Comparison of ENCODE assay signal across 8 cellular contexts in genomic region chr22:30947821-30948454, GRCh38. TPM values are rescaled to one million over a fixed set of nuclear protein-coding genes. Genes with fewer than 3 reads are reported as not detected.
DNase-seq lines count a peak whose midpoint lies in the region; ATAC-seq and TF ChIP-seq lines count a peak whose summit lies in the region.

No MANE protein-coding gene starts in this region.

- in situ Hi-C loops in mammary epithelial cell (cut with MboI; ENCODE audit: low sequenced_read_pairs in 2 of 2) (loop anchor here (5.0 to 10.0 kb wide), 2 partner anchors 139 to 207 kb away; no protein-coding TSS in a partner anchor), transverse colon (cut with MboI; ENCODE audit: low pct_ligation_motif_present in 1 of 4, low pct_unique_long_range_greater_than_20kb in 1 of 4, low sequenced_read_pairs in 3 of 4) (loop anchor here in 3 of 4 donors (10.0 kb wide), 1 partner anchor 137 kb away; the partner anchor contains the start of gene SMTN (in 3 of the 3))

- H3K27me3 ChIP-seq in MM.1S (replicated peaks; ENCODE audit: insufficient read depth, low read length) (no peaks in the 10 kb centered on the region), mammary epithelial cell (ENCODE audit: insufficient read depth, low read length) (no peaks in the 10 kb centered on the region), transverse colon (no peaks in the 10 kb centered on the region)

- H2AFZ ChIP-seq in MM.1S (ENCODE audit: low read length) = no peak overlapping the region
- H2AFZ ChIP-seq in mammary epithelial cell (ENCODE audit: low read depth, low read length) = peak overlapping the region; percentile 35

- H3F3A ChIP-seq in MM.1S (ENCODE audit: insufficient read depth, low read length) = no peaks in the 10 kb centered on the region

- H3K27ac ChIP-seq in MM.1S (ENCODE audit: low read length) (no peak overlapping the region), mammary epithelial cell (ENCODE audit: insufficient read depth, low read depth, low read length) (peak overlapping the region; percentile 78), transverse colon (peak overlapping the region; percentile 31 to 53 (median 44))

- peaks cover 47% of the 10 kb centered on the region for H3K36me3 Mint-ChIP-seq in stimulated activated effector memory CD8-positive, alpha-beta T cell treated with anti-CD3 and anti-CD28 coated beads, Interleukin-12 subunit alpha, Interleukin-12 subunit beta, amount 100 ng/mL, for 72 hours
- peaks cover 47% of the 10 kb centered on the region for H3K36me3 Mint-ChIP-seq in activated T-cell treated with anti-CD3 and anti-CD28 coated beads, Interleukin-2, amount 50 U/mL, for 24 hours (ENCODE audit: low read depth)

- peaks cover 33% of the 10 kb centered on the region for H3K4me1 Mint-ChIP-seq in stimulated activated effector memory CD8-positive, alpha-beta T cell treated with anti-CD3 and anti-CD28 coated beads, Interleukin-12 subunit alpha, Interleukin-12 subunit beta, amount 100 ng/mL, for 72 hours
- H3K4me1 Mint-ChIP-seq in activated T-cell treated with anti-CD3 and anti-CD28 coated beads, Interleukin-2, amount 50 U/mL, for 24 hours (ENCODE audit: low read depth) = peaks cover 61% of the 10 kb centered on the region

- dilution Hi-C loops in mammary epithelial cell (cut with HindIII; ENCODE audit: low sequenced_read_pairs) = no loop called here

- no peak overlapping the region for H3K4me3 Mint-ChIP-seq in stimulated activated effector memory CD8-positive, alpha-beta T cell treated with anti-CD3 and anti-CD28 coated beads, Interleukin-12 subunit alpha, Interleukin-12 subunit beta, amount 100 ng/mL, for 72 hours
- no peak overlapping the region for H3K4me3 Mint-ChIP-seq in activated T-cell treated with anti-CD3 and anti-CD28 coated beads, Interleukin-2, amount 50 U/mL, for 24 hours

- H3K4me1 ChIP-seq in MM.1S (ENCODE audit: low read length) (no peaks in the 10 kb centered on the region), mammary epithelial cell (ENCODE audit: insufficient read depth, low read length) (peaks cover 40% of the 10 kb centered on the region), transverse colon (peaks cover 0 to 16% (median 8%) of the 10 kb centered on the region in 4 donors)

- CTCF ChIA-PET in mammary epithelial cell (lab: Charles Lee; ENCODE audit: low non-redundant PET) = interaction anchor here (0.6 kb wide), 1 partner anchor 81 kb away, joined by 8 read pairs; no protein-coding TSS in a partner anchor

- H4K20me1 ChIP-seq in MM.1S (ENCODE audit: insufficient read depth, low read length) (no peaks in the 10 kb centered on the region), mammary epithelial cell (ENCODE audit: insufficient read depth, low read length) (no peaks in the 10 kb centered on the region)

- TF ChIP-seq EP300 in transverse colon (IDR thresholded peaks at IDR 0.05; ENCODE audit: low read depth) = no peak

- BruUV-seq in mammary epithelial cell (replicated peaks; lab: Mats Ljungman, UMichigan) = no TSS peak

- no peak overlapping the region for H3K27ac Mint-ChIP-seq in stimulated activated effector memory CD8-positive, alpha-beta T cell treated with anti-CD3 and anti-CD28 coated beads, Interleukin-12 subunit alpha, Interleukin-12 subunit beta, amount 100 ng/mL, for 72 hours
- H3K27ac Mint-ChIP-seq in activated T-cell treated with anti-CD3 and anti-CD28 coated beads, Interleukin-2, amount 50 U/mL, for 24 hours = no peak overlapping the region

- DNase-seq in GDM1 (lab: John Stamatoyannopoulos, UW) (peak; percentile 14), MM.1S (peak; percentile 15), mammary epithelial cell (peak; percentile 64), kidney tubule cell (ENCODE audit: low spot score) (peak; percentile 32), transverse colon (no peak)
- DNase-seq in stimulated activated effector memory CD8-positive, alpha-beta T cell treated with anti-CD3 and anti-CD28 coated beads, Interleukin-12 subunit alpha, Interleukin-12 subunit beta, amount 100 ng/mL, for 72 hours (ENCODE audit: low spot score in 2 of 2) = no peak
- DNase-seq in activated T-cell treated with anti-CD3 and anti-CD28 coated beads, Interleukin-2, amount 50 U/mL, for 24 hours = no peak

- H3K9ac ChIP-seq in MM.1S (ENCODE audit: low read length) (no peak overlapping the region), mammary epithelial cell (ENCODE audit: insufficient read depth, low read length) (peak overlapping the region; percentile 60)

- no peaks in the 10 kb centered on the region for H3K27me3 Mint-ChIP-seq in activated T-cell treated with anti-CD3 and anti-CD28 coated beads, Interleukin-2, amount 50 U/mL, for 24 hours

- no peaks in the 10 kb centered on the region for H3K9me3 Mint-ChIP-seq in stimulated activated effector memory CD8-positive, alpha-beta T cell treated with anti-CD3 and anti-CD28 coated beads, Interleukin-12 subunit alpha, Interleukin-12 subunit beta, amount 100 ng/mL, for 72 hours
- no peaks in the 10 kb centered on the region for H3K9me3 Mint-ChIP-seq in activated T-cell treated with anti-CD3 and anti-CD28 coated beads, Interleukin-2, amount 50 U/mL, for 24 hours

- H3K36me3 ChIP-seq in MM.1S (replicated peaks; ENCODE audit: insufficient read depth, low read length) (0 out of 2 replicates have a peak, but pooled peaks cover 2% of the 10 kb centered on the region), mammary epithelial cell (ENCODE audit: insufficient read depth, low read length) (peaks cover 6% of the 10 kb centered on the region), transverse colon (peaks cover 0 to 38% (median 16%) of the 10 kb centered on the region in 4 donors)

- H3K79me2 ChIP-seq in MM.1S (ENCODE audit: low read length) (no peaks in the 10 kb centered on the region), mammary epithelial cell (ENCODE audit: insufficient read depth, low read length) (no peaks in the 10 kb centered on the region)

- H3K9me3 ChIP-seq in MM.1S (replicated peaks; ENCODE audit: insufficient read depth, low read length) (no peaks in the 10 kb centered on the region), mammary epithelial cell (replicated peaks; ENCODE audit: insufficient read depth, low read length) (no peaks in the 10 kb centered on the region), transverse colon (no peaks in the 10 kb centered on the region)

- H3K4me3 ChIP-seq in MM.1S (ENCODE audit: low read length) (no peak overlapping the region), mammary epithelial cell (replicated peaks in 1 of 3; ENCODE audit: insufficient read depth in 1 of 3, low read depth in 2 of 3, low read length in 3 of 3) (no peak overlapping the region), transverse colon (no peak overlapping the region)

- intact Hi-C loops in mammary epithelial cell (cut with micrococcal nuclease) (loop anchor here (1.0 to 2.0 kb wide), 4 partner anchors 134 to 283 kb away; partner anchors contain the start of gene SELENOM), transverse colon (cut with DNase I; ENCODE audit: low total_unique reads) (loop anchor here (2.0 to 5.0 kb wide), 2 partner anchors 137 to 204 kb away; no protein-coding TSS in a partner anchor)

- 27% methylated on average over 2 of the region's 2 CpGs for WGBS in mammary epithelial cell (ENCODE audit: low coverage, missing lambda C conversion rate)
- 35 to 51% methylated on average over 2 of the region's 2 CpGs for WGBS in transverse colon (ENCODE audit: low coverage in 1 of 2), 2 donors

- no peak for ATAC-seq in GM18867 (IDR thresholded peaks at IDR 0.05; ENCODE audit: unreplicated experiment)
- no peak for ATAC-seq in stimulated activated effector memory CD8-positive, alpha-beta T cell treated with anti-CD3 and anti-CD28 coated beads, Interleukin-12 subunit alpha, Interleukin-12 subunit beta, amount 100 ng/mL, for 72 hours

- no peak overlapping the region for H3K4me2 ChIP-seq in MM.1S (ENCODE audit: low read depth, low read length)
- peak overlapping the region; percentile 41 for H3K4me2 ChIP-seq in mammary epithelial cell (ENCODE audit: insufficient read depth, low read depth, low read length)

- TF ChIP-seq POLR2A in transverse colon (IDR thresholded peaks at IDR 0.05) = no peak

- TF ChIP-seq CTCF in MM.1S (IDR thresholded peaks at IDR 0.05; ENCODE audit: low read length) = peak; percentile 44; the same call in 1 of the 2 replicates
- peak; percentile 60 to 70 for TF ChIP-seq CTCF in mammary epithelial cell (conservative IDR thresholded peaks at IDR 0.05 in 1 of 2, IDR thresholded peaks at IDR 0.05 in 1 of 2; ENCODE audit: extremely low read depth in 1 of 2, insufficient read depth in 1 of 2, low read depth in 1 of 2, low read length in 2 of 2)
- TF ChIP-seq CTCF in transverse colon (IDR thresholded peaks at IDR 0.05) = peak; percentile 52 to 71 (median 62)

- H3K9me2 ChIP-seq in MM.1S (replicated peaks; ENCODE audit: insufficient read depth, low read length) = no peaks in the 10 kb centered on the region

RNA-seq across cellular contexts. Expression of gene MORC2, which starts 20.6 kb away (rescaled TPM):
- total RNA-seq in mammary epithelial cell (10 to 100 TPM; 11.3 to 24.4 TPM), transverse colon (10 to 100 TPM; 11.9 to 23.9 (median 19.1) TPM)
- polyA plus RNA-seq in mammary epithelial cell = 7.0 TPM
- polyA minus RNA-seq in mammary epithelial cell = 48.5 TPM

RNA-seq across cellular contexts. Expression of gene TUG1, which starts 21.1 kb away (rescaled TPM):
- total RNA-seq in mammary epithelial cell (10 to 100 TPM; 63.3 to 68.0 TPM), transverse colon (100 to 1,000 TPM in 3 of 4 donors, 10 to 100 TPM in 1; 77.7 to 294 (median 112) TPM)
- polyA plus RNA-seq in mammary epithelial cell = 39.5 TPM
- 67.6 TPM for polyA minus RNA-seq in mammary epithelial cell

Comparison
In these comparisons a context has a peak if more than half of its experiments do, and no peak if none do; other contexts are left out.
1. DNase-seq: peak in GDM1 (single experiment), MM.1S (single experiment), mammary epithelial cell (single experiment) and kidney tubule cell (single experiment); none in transverse colon (single experiment), stimulated activated effector memory CD8-positive, alpha-beta T cell treated with anti-CD3 and anti-CD28 coated beads, Interleukin-12 subunit alpha, Interleukin-12 subunit beta, amount 100 ng/mL, for 72 hours (0 of 2) and activated T-cell treated with anti-CD3 and anti-CD28 coated beads, Interleukin-2, amount 50 U/mL, for 24 hours (single experiment).
2. Peak in every context shown above with its lines, with median percentiles within 50 percentile points of each other: CTCF ChIP-seq.